Comparison of ENCODE assay signal across 8 cellular contexts in the genomic region with DNA sequence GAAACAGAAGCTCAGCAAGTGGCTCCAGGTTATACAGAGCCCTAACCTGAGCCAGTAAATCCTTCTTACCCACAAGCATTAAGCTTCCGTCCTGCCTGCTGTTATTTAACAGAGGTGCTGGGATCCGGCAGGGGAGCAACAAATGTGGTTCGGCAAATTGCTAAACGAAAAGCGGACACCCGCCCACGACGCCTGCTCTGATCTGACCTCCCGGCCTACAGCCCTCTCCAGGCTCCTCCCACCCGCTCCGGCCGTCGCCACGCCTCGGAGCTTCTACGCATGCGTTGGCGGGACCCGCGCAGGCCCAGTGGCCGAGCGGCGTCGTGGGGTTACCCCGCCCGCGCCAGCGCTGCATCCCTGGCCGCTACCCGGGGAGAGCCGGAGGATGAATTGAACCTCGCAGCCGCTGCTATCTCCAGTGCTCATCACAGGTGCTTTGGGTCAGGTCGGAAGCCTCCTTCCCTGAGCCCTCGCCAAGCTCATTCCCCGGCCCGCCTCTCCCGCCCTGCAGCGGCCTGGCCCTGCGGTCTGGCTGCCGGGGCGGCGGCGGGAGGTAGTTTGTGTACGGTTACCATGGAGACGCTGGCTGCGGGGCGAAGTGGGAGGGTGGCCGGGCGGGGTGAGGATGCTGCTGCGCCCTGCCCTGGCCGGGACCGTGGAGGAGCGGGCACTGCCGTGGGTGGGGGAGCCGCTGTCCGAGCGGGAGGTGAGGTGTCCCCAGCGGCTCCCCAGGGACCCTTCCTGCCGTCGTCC. TPM values are rescaled to one million over a fixed set of nuclear protein-coding genes. Genes with fewer than 3 reads are reported as not detected.
A peak's percentile ranks its signal among the peaks of the same experiment; 100 is the strongest.
DNase-seq lines count a peak whose midpoint lies in the region; ATAC-seq and TF ChIP-seq lines count a peak whose summit lies in the region.

A gene with protein sequence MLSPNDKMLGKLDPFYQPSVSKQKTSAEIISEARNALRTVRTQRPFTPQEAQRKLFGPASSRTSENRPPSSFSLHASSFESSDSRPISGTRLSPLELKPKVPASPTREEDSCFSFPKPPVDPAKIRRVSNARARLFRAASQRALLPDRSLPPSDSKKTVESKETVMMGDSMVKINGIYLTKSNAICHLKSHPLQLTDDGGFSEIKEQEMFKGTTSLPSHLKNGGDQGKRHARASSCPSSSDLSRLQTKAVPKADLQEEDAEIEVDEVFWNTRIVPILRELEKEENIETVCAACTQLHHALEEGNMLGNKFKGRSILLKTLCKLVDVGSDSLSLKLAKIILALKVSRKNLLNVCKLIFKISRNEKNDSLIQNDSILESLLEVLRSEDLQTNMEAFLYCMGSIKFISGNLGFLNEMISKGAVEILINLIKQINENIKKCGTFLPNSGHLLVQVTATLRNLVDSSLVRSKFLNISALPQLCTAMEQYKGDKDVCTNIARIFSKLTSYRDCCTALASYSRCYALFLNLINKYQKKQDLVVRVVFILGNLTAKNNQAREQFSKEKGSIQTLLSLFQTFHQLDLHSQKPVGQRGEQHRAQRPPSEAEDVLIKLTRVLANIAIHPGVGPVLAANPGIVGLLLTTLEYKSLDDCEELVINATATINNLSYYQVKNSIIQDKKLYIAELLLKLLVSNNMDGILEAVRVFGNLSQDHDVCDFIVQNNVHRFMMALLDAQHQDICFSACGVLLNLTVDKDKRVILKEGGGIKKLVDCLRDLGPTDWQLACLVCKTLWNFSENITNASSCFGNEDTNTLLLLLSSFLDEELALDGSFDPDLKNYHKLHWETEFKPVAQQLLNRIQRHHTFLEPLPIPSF (plus strand): TSS at position 307 of the 753 bp plus-strand sequence. CDS start 5,846 bp downstream, outside the sequence.

- H3K4me3 ChIP-seq in ACC112 (ENCODE audit: low read depth, low read length): peak within 1 kb of the TSS; percentile 77
- peak within 1 kb of the TSS; percentile 78 to 80 for H3K4me3 ChIP-seq in cardiac fibroblast (replicated peaks in 1 of 2; ENCODE audit: low read depth in 2 of 2, low read length in 2 of 2)

- TF ChIP-seq CTCF in WTC11 (IDR thresholded peaks at IDR 0.05): no peak
- TF ChIP-seq CTCF in cardiac fibroblast (IDR thresholded peaks at IDR 0.05; ENCODE audit: low read depth, low read length): no peak

- H3K4me1 Mint-ChIP-seq in WTC11 (peaks cover 13% of the 10 kb centered on the region), immature natural killer cell (peaks cover 16 to 18% of the 10 kb centered on the region in 2 donors)

- H3K27me3 ChIP-seq in ACC112 (ENCODE audit: insufficient read depth, low read length): no peaks in the 10 kb centered on the region

- ATAC-seq in GM18868 (IDR thresholded peaks at IDR 0.05; ENCODE audit: unreplicated experiment) (peak; percentile 96), HG03108 (IDR thresholded peaks at IDR 0.05; ENCODE audit: unreplicated experiment) (peak; percentile 95), WTC11 (peak; percentile 97)

- H3K27me3 Mint-ChIP-seq in WTC11 (ENCODE audit: low read depth) (no peaks in the 10 kb centered on the region), immature natural killer cell (ENCODE audit: low read depth in 3 of 3) (peaks cover 12 to 19% (median 14%) of the 10 kb centered on the region in 3 donors)

- H3K27ac Mint-ChIP-seq in WTC11 (peak within 1 kb of the TSS; percentile 32; the same call in 1 of the 2 replicates), immature natural killer cell (peak within 1 kb of the TSS; percentile 83 to 96 (median 92))

- no peaks in the 10 kb centered on the region for H3K79me2 ChIP-seq in ACC112 (ENCODE audit: control insufficient read depth, insufficient read depth, low read length, unreplicated experiment)

- no peaks in the 10 kb centered on the region for H3K36me3 Mint-ChIP-seq in WTC11
- no peaks in the 10 kb centered on the region for H3K36me3 Mint-ChIP-seq in immature natural killer cell

- no peaks in the 10 kb centered on the region for H3K36me3 ChIP-seq in ACC112 (ENCODE audit: insufficient read depth, low read length)

- POLR2A ChIA-PET in WTC11 (lab: Charles Lee): interaction anchor here (0.5 to 1.8 kb wide), 2 partner anchors 82 to 246 kb away, joined by 3 to 4 read pairs; a partner anchor contains a TSS

- peak within 1 kb of the TSS; percentile 73 for H2AFZ ChIP-seq in ACC112 (ENCODE audit: low read length, unreplicated experiment)

- H3K9me3 Mint-ChIP-seq in WTC11 (no peaks in the 10 kb centered on the region), immature natural killer cell (no peaks in the 10 kb centered on the region)

- CTCF ChIA-PET in WTC11 (lab: Charles Lee): interaction anchor here (0.8 to 1.9 kb wide), 10 partner anchors 8 to 306 kb away, joined by 3 to 21 read pairs (median 4); no protein-coding TSS in a partner anchor

- H3K4me1 ChIP-seq in ACC112 (ENCODE audit: control insufficient read depth, insufficient read depth, low read length, unreplicated experiment): peaks cover 10% of the 10 kb centered on the region

- DNase-seq in NCI-H2196 treated with DMSO at 0.1 percent for 48 hours (lab: John Stamatoyannopoulos, UW; ENCODE audit: unreplicated experiment): peak; percentile 85
- peak; percentile 96 for DNase-seq in WTC11 (ENCODE audit: low spot score)
- peak; percentile 90 to 91 for DNase-seq in cardiac fibroblast (ENCODE audit: low read depth in 2 of 2)
- DNase-seq in immature natural killer cell: peak; percentile 93 to 95 (median 94)
- peak; percentile 50 for DNase-seq in smooth muscle cell of the brain vasculature (ENCODE audit: low read depth, low spot score)

- peak within 1 kb of the TSS; percentile 52 for H3K27ac ChIP-seq in ACC112 (ENCODE audit: low read depth, low read length)

- H3K4me3 Mint-ChIP-seq in WTC11: peak within 1 kb of the TSS; percentile 76
- peak within 1 kb of the TSS; percentile 78 to 88 (median 86) for H3K4me3 Mint-ChIP-seq in immature natural killer cell

TF ChIP-seq in WTC11, 78 proteins besides CTCF, POLR2A, EP300 and RAD21 (continues in another document):
- TF ChIP-seq IRF2 (CRISPR knock-in tag; IDR thresholded peaks at IDR 0.05; ENCODE audit: borderline replicate concordance, low read depth) (no peak), SP1 (CRISPR knock-in tag; conservative IDR thresholded peaks at IDR 0.05) (peak; percentile 55; the same call in 1 of the 2 replicates), ETV6 (CRISPR knock-in tag; IDR thresholded peaks at IDR 0.05) (peak; percentile 9; the same call in 1 of the 2 replicates), CREB1 (CRISPR knock-in tag; IDR thresholded peaks at IDR 0.05) (no peak), FOXK1 (CRISPR knock-in tag; IDR thresholded peaks at IDR 0.05) (no peak), NR3C1 (CRISPR knock-in tag; conservative IDR thresholded peaks at IDR 0.05; ENCODE audit: low read depth) (no peak), GABPB1 (CRISPR knock-in tag; IDR thresholded peaks at IDR 0.05) (peak; percentile 38; the same call in 1 of the 2 replicates), CREM (CRISPR knock-in tag; IDR thresholded peaks at IDR 0.05) (0 out of 2 replicates have a peak, but pooled peaks have one; percentile 50), ZNF317 (CRISPR knock-in tag; IDR thresholded peaks at IDR 0.05; ENCODE audit: borderline replicate concordance, low read depth) (no peak), ZNF121 (CRISPR knock-in tag; IDR thresholded peaks at IDR 0.05) (no peak), PRRX2 (CRISPR knock-in tag; IDR thresholded peaks at IDR 0.05) (no peak), TEAD4 (CRISPR knock-in tag; IDR thresholded peaks at IDR 0.05) (no peak), ZNF263 (CRISPR knock-in tag; IDR thresholded peaks at IDR 0.05; ENCODE audit: low read depth) (no peak)
- TF ChIP-seq, protein P1, sequence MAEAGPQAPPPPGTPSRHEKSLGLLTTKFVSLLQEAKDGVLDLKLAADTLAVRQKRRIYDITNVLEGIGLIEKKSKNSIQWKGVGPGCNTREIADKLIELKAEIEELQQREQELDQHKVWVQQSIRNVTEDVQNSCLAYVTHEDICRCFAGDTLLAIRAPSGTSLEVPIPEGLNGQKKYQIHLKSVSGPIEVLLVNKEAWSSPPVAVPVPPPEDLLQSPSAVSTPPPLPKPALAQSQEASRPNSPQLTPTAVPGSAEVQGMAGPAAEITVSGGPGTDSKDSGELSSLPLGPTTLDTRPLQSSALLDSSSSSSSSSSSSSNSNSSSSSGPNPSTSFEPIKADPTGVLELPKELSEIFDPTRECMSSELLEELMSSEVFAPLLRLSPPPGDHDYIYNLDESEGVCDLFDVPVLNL (CRISPR knock-in tag; IDR thresholded peaks at IDR 0.05; ENCODE audit: borderline replicate concordance, low read depth): no peak
- TF ChIP-seq, protein P2, sequence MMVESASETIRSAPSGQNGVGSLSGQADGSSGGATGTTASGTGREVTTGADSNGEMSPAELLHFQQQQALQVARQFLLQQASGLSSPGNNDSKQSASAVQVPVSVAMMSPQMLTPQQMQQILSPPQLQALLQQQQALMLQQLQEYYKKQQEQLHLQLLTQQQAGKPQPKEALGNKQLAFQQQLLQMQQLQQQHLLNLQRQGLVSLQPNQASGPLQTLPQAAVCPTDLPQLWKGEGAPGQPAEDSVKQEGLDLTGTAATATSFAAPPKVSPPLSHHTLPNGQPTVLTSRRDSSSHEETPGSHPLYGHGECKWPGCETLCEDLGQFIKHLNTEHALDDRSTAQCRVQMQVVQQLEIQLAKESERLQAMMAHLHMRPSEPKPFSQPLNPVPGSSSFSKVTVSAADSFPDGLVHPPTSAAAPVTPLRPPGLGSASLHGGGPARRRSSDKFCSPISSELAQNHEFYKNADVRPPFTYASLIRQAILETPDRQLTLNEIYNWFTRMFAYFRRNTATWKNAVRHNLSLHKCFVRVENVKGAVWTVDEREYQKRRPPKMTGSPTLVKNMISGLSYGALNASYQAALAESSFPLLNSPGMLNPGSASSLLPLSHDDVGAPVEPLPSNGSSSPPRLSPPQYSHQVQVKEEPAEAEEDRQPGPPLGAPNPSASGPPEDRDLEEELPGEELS (CRISPR knock-in tag; IDR thresholded peaks at IDR 0.05): peak; percentile 9; the same call in 1 of the 2 replicates
- TF ChIP-seq, protein P3, sequence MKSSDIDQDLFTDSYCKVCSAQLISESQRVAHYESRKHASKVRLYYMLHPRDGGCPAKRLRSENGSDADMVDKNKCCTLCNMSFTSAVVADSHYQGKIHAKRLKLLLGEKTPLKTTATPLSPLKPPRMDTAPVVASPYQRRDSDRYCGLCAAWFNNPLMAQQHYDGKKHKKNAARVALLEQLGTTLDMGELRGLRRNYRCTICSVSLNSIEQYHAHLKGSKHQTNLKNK (CRISPR knock-in tag; IDR thresholded peaks at IDR 0.05): no peak
- TF ChIP-seq, protein P4, sequence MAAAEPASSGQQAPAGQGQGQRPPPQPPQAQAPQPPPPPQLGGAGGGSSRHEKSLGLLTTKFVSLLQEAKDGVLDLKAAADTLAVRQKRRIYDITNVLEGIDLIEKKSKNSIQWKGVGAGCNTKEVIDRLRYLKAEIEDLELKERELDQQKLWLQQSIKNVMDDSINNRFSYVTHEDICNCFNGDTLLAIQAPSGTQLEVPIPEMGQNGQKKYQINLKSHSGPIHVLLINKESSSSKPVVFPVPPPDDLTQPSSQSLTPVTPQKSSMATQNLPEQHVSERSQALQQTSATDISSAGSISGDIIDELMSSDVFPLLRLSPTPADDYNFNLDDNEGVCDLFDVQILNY (CRISPR knock-in tag; IDR thresholded peaks at IDR 0.05): 0 out of 2 replicates have a peak, but pooled peaks have one; percentile 79

RNA-seq across cellular contexts. Expression of the gene that starts here (rescaled TPM):
- 4.6 to 5.2 TPM (median 4.7 TPM) in 3 replicates for total RNA-seq in WTC11 (2021)
- 1 to 10 TPM; 4.0 to 8.5 (median 4.2) TPM for polyA plus RNA-seq in immature natural killer cell

Comparison
In these comparisons a context has a peak if more than half of its experiments do, and no peak if none do; other contexts are left out.
1. Peak in every context shown above with its lines: DNase-seq, ATAC-seq, H3K4me3 ChIP-seq and H3K27ac ChIP-seq.